1 cellular context compared by ENCODE assay signal in the genomic region with DNA sequence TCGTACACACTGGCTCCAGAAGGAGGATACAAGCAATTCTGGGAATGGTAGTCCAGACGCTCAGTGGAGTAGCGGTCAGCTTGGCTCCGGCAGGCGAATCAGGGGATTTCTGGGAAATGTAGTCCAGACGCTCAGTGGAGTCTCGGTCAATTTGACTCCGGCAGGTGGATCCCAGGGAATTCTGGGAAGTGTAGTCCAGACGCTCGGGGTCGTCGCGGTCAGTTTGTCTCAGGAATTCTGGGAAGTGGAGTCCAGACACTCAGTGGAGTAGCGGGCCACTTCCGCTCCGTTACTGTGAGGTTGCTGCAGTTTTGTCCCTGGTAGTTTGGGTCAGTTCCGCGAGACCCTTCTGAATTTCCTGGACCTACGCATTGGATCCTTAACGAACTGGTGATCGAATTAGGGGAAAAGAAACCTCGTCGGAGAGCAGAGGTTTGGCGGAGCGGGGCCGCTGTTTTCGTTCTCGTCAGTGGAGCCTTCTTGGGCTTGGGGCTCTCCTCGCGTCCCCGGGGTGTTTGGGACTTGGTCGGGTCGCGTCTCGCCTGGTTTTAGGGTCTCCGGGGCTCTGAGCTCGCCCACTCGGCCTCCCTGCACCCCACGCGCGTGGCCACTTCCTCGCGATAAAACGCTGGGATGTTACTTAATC.
A peak's percentile ranks its signal among the peaks of the same experiment; 100 is the strongest.
TF ChIP-seq lines count a peak whose summit lies in the region.

Gene ZNF225 (plus strand): TSS at position 262 of the 646 bp plus-strand sequence. CDS start 2,429 bp downstream, outside the sequence.

TF ChIP-seq in HepG2, 621 proteins besides CTCF, POLR2A, EP300 and RAD21 (continued from another document):
- peak; percentile 20; the same call in 1 of the 2 replicates for TF ChIP-seq ZBTB40 (IDR thresholded peaks at IDR 0.05)
- peak; percentile 84; the same call in 1 of the 2 replicates for TF ChIP-seq ZBTB40 (CRISPR knock-in tag; IDR thresholded peaks at IDR 0.05)
- TF ChIP-seq MIER3 (CRISPR knock-in tag; IDR thresholded peaks at IDR 0.05; ENCODE audit: borderline replicate concordance) = peak; percentile 69; the same call in 1 of the 2 replicates
- TF ChIP-seq GPN1 (CRISPR knock-in tag; IDR thresholded peaks at IDR 0.05; ENCODE audit: borderline replicate concordance) = no peak
- no peak for TF ChIP-seq ATF5 (CRISPR knock-in tag; IDR thresholded peaks at IDR 0.05; ENCODE audit: low read depth)
- no peak for TF ChIP-seq TCF7L2 (IDR thresholded peaks at IDR 0.05; ENCODE audit: low read depth, low read length)
- TF ChIP-seq SATB2 (CRISPR knock-in tag; IDR thresholded peaks at IDR 0.05) = no peak
- no peak for TF ChIP-seq ZFP36L2 (CRISPR knock-in tag; IDR thresholded peaks at IDR 0.05)
- no peak for TF ChIP-seq MLLT10 (CRISPR knock-in tag; IDR thresholded peaks at IDR 0.05)
- TF ChIP-seq, protein P1, sequence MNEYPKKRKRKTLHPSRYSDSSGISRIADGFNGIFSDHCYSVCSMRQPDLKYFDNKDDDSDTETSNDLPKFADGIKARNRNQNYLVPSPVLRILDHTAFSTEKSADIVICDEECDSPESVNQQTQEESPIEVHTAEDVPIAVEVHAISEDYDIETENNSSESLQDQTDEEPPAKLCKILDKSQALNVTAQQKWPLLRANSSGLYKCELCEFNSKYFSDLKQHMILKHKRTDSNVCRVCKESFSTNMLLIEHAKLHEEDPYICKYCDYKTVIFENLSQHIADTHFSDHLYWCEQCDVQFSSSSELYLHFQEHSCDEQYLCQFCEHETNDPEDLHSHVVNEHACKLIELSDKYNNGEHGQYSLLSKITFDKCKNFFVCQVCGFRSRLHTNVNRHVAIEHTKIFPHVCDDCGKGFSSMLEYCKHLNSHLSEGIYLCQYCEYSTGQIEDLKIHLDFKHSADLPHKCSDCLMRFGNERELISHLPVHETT (CRISPR knock-in tag; conservative IDR thresholded peaks at IDR 0.05) = no peak
- TF ChIP-seq, protein P2, sequence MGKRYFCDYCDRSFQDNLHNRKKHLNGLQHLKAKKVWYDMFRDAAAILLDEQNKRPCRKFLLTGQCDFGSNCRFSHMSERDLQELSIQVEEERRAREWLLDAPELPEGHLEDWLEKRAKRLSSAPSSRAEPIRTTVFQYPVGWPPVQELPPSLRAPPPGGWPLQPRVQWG (CRISPR knock-in tag; IDR thresholded peaks at IDR 0.05; ENCODE audit: borderline replicate concordance, low read depth) = no peak
- TF ChIP-seq ELF1 (CRISPR knock-in tag; IDR thresholded peaks at IDR 0.05) = peak; percentile 96
- TF ChIP-seq PATZ1 (CRISPR knock-in tag; IDR thresholded peaks at IDR 0.05) = no peak; the same call in 1 of the 2 replicates
- TF ChIP-seq DMAP1 (CRISPR knock-in tag; IDR thresholded peaks at IDR 0.05) = no peak
- peak; percentile 68; the same call in 1 of the 2 replicates for TF ChIP-seq SMAD1 (CRISPR knock-in tag; IDR thresholded peaks at IDR 0.05; ENCODE audit: borderline replicate concordance, low read depth)
- no peak for TF ChIP-seq MBD4 (IDR thresholded peaks at IDR 0.05; ENCODE audit: borderline replicate concordance, low read length)
- TF ChIP-seq YY1 (IDR thresholded peaks at IDR 0.05; ENCODE audit: insufficient read depth, insufficient replicate concordance, low read depth, low read length) = peak; percentile 72
- no peak for TF ChIP-seq ZNF7 (CRISPR knock-in tag; IDR thresholded peaks at IDR 0.05)
- peak; percentile 96 for TF ChIP-seq GABPB1 (CRISPR knock-in tag; IDR thresholded peaks at IDR 0.05)
- no peak; the same call in 1 of the 2 replicates for TF ChIP-seq ZNF331 (CRISPR knock-in tag; IDR thresholded peaks at IDR 0.05)
- TF ChIP-seq SUZ12 (IDR thresholded peaks at IDR 0.05; ENCODE audit: low read depth, low read length) = peak; percentile 94
- 0 out of 2 replicates have a peak, but pooled peaks have one; percentile 55 for TF ChIP-seq NFIC (IDR thresholded peaks at IDR 0.05; ENCODE audit: low read length)
- peak; percentile 57; the same call in 1 of the 2 replicates for TF ChIP-seq ZNF317 (CRISPR knock-in tag; IDR thresholded peaks at IDR 0.05)
- no peak for TF ChIP-seq MLXIP (CRISPR knock-in tag; IDR thresholded peaks at IDR 0.05; ENCODE audit: borderline replicate concordance)
- TF ChIP-seq MAZ (IDR thresholded peaks at IDR 0.05; ENCODE audit: borderline replicate concordance, low read depth, low read length) = no peak
- TF ChIP-seq MAZ (CRISPR knock-in tag; IDR thresholded peaks at IDR 0.05; ENCODE audit: low read depth) = peak; percentile 73
- peak; percentile 67; the same call in 1 of the 2 replicates for TF ChIP-seq ARNT2 (CRISPR knock-in tag; IDR thresholded peaks at IDR 0.05; ENCODE audit: low read depth)
- TF ChIP-seq TEAD3 (CRISPR knock-in tag; optimal IDR thresholded peaks at IDR 0.05; ENCODE audit: borderline replicate concordance) = no peak
- TF ChIP-seq SRF (IDR thresholded peaks at IDR 0.05; ENCODE audit: low read depth, low read length) = 0 out of 2 replicates have a peak, but pooled peaks have one; percentile 2
- no peak for TF ChIP-seq CHCHD3 (CRISPR knock-in tag; IDR thresholded peaks at IDR 0.05)
- TF ChIP-seq FOXM1 (CRISPR knock-in tag; IDR thresholded peaks at IDR 0.05) = no peak
- TF ChIP-seq ZNF577 (CRISPR knock-in tag; IDR thresholded peaks at IDR 0.05; ENCODE audit: borderline replicate concordance, low read depth) = no peak
- TF ChIP-seq BHLHE40 (IDR thresholded peaks at IDR 0.05; ENCODE audit: low read length) = peak; percentile 9; the same call in 1 of the 2 replicates
